8 cellular contexts compared by ENCODE assay signal in the genomic region with DNA sequence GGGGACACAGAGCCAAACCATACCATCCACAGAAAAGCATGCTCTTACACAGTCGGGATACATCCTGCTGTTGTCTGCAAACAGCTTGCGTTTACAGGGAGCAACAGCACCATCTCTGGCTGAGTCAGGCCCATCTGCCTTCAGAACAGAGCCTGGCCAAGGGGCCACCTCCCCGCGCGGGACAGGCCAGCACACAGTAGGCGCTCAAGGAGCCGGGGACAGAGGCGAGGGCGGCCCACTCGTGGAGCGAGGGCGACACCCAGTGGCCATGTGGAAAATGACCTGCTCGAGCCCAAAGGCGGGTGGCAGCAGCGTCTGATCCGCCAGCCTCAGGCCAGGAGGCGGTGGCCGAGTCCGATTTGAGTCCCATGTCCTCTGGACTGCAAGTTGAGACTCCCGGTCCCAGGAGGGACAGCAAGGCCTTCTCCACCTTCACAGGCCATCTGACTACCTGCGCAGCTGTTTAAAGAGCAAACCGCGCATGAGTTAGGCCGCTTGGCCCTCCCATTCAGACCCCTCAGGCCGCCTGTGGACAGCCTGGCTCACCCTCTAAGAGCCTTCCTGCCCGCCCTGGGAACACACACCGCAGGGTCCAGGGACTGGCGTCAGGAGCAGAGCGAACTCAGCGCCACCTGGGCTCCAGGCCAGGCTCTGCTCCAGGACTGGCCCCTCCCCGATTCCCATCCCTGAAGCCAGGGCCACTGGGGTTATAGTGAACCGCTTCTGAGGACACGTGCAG. TPM values are rescaled to one million over a fixed set of nuclear protein-coding genes. Genes with fewer than 3 reads are reported as not detected.
DNase-seq lines count a peak whose midpoint lies in the region; ATAC-seq lines count a peak whose summit lies in the region.

No MANE protein-coding gene starts in this region.

- H3K4me1 ChIP-seq in right cardiac atrium (ENCODE audit: control insufficient read depth, insufficient read depth, low read length): no peaks in the 10 kb centered on the region

- no peak overlapping the region for H3K27ac ChIP-seq in right cardiac atrium (ENCODE audit: low read length)

- peak; percentile 14 for DNase-seq in DMS114 treated with DMSO at 0.1 percent for 48 hours (lab: John Stamatoyannopoulos, UW; ENCODE audit: unreplicated experiment)
- peak; percentile 6 for DNase-seq in HS-5 (ENCODE audit: low read depth)
- peak; percentile 35 to 63 (median 56) for DNase-seq in T-helper 1 cell
- peak in 55 of 58 donors; percentile 7 to 82 (median 44) for DNase-seq in anterior cingulate cortex (lab: John Stamatoyannopoulos, UW)
- peak; percentile 69 to 89 (median 88) for DNase-seq in right cardiac atrium
- DNase-seq in renal cortical epithelial cell (ENCODE audit: low read depth): peak; percentile 31
- DNase-seq in NCI-H128 (lab: John Stamatoyannopoulos, UW; ENCODE audit: unreplicated experiment): no peak

- 14% methylated on average over 33 of the region's 33 CpGs for WGBS in right cardiac atrium

- H3K27me3 ChIP-seq in right cardiac atrium (ENCODE audit: control insufficient read depth, insufficient read depth): no peaks in the 10 kb centered on the region

- intact Hi-C loops in right cardiac atrium (cut with DNase I): loop anchor here in 3 of 4 donors (5.0 to 10.0 kb wide), 8 partner anchors 499 to 1469 kb away; no protein-coding TSS in a partner anchor

- H3K4me3 ChIP-seq in right cardiac atrium (ENCODE audit: low read length): no peak overlapping the region

- peak; percentile 68 for ATAC-seq in GM21381 (IDR thresholded peaks at IDR 0.05; ENCODE audit: unreplicated experiment)
- peak; percentile 86 to 87 for ATAC-seq in right cardiac atrium

- no peaks in the 10 kb centered on the region for H3K9me3 ChIP-seq in right cardiac atrium (ENCODE audit: control insufficient read depth, low read length)

RNA-seq across cellular contexts. Expression of gene TTC32, which starts 38.3 kb away (rescaled TPM):
- 1 to 10 TPM; 5.3 to 8.7 (median 6.8) TPM for total RNA-seq in right cardiac atrium
- polyA plus RNA-seq in right cardiac atrium: 8.1 TPM
- total RNA-seq in renal cortical epithelial cell: 5.2 and 19.1 TPM in 2 replicates
